ENCODE assay signal across 9 cellular contexts in the genomic region with DNA sequence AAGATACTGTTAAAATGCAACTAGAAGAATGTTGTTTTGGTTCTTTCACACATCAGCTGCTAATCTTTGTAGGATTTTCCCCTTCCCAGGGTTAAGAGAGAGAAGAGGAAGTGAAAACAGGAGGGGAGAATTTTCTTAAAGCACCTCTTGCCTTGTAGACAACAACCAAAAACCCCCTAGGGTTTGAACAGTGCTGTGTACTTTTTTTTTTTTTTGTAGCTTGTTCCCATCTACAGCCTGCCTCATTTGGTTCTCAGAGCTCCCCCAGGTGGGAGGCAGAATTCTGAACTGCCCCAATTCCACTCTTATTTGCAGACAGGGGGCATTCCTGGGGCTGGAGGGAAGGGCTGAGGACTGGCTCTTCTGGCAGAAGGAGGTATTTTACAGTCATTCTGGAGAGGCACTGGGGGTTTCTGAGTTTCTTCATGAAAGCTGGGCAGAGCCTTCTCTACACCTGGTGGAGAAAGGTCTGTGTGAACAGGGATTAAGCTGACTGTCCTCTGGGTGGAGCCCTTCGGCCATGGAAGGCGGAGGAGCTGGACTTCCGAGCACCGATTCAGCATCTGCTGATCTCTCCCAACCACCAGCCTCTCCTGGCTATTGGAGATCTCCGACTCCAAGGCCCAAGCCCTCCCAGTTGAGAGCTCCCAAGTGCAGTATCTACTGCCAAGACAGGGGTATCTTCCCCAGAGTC. TPM values are rescaled to one million over a fixed set of nuclear protein-coding genes. Genes with fewer than 3 reads are reported as not detected.
DNase-seq lines count a peak whose midpoint lies in the region; ATAC-seq and TF ChIP-seq lines count a peak whose summit lies in the region.
"Had no signal": no experiment of that assay in that cellular context is flagged by ENCODE, and none has a peak within 500 bp of the region (broad histone marks: within the 10 kb centered on the region; RNA-seq: fewer than 3 reads in every experiment).

No MANE protein-coding gene starts in this region.

- peaks cover 71% of the 10 kb centered on the region for H3K4me1 Mint-ChIP-seq in activated T-cell treated with anti-CD3 and anti-CD28 coated beads, Interleukin-2, amount 50 U/mL, for 4 hours (ENCODE audit: low read depth)

- DNase-seq in CD1c-positive myeloid dendritic cell (ENCODE audit: extremely low spot score): peak; percentile 45
- peak; percentile 9 for DNase-seq in NCI-H2196 treated with DMSO at 0.1 percent for 48 hours (lab: John Stamatoyannopoulos, UW; ENCODE audit: unreplicated experiment)
- DNase-seq in activated T-cell treated with anti-CD3 and anti-CD28 coated beads, Interleukin-2, amount 50 U/mL, for 4 hours: peak; percentile 43
- peak in 1 of 5 donors; percentile 39 for DNase-seq in heart left ventricle
- no peak for DNase-seq in spleen
- no peak for DNase-seq in Ammon's horn (ENCODE audit: low spot score)

- TF ChIP-seq CTCF in heart left ventricle (IDR thresholded peaks at IDR 0.05) (peak in 9 of 12 donors; percentile 7 to 42 (median 24)), spleen (IDR thresholded peaks at IDR 0.05 in 8 of 11, conservative IDR thresholded peaks at IDR 0.05 in 3 of 11) (peak in 10 of 11 experiments; percentile 16 to 56 (median 40))

- peak; percentile 55 for ATAC-seq in GM18505 (IDR thresholded peaks at IDR 0.05; ENCODE audit: unreplicated experiment)
- peak; percentile 78 for ATAC-seq in HG02759 (IDR thresholded peaks at IDR 0.05; ENCODE audit: unreplicated experiment)
- ATAC-seq in activated T-cell treated with anti-CD3 and anti-CD28 coated beads, Interleukin-2, amount 50 U/mL, for 4 hours: peak; percentile 36
- peak in 2 of 4 donors; percentile 43 to 45 for ATAC-seq in heart left ventricle

- 28 to 41% (median 35%) methylated on average over 5 of the region's 5 CpGs for WGBS in heart left ventricle, 4 donors
- WGBS in spleen, 5 donors: 46 to 64% (median 50%) methylated on average over 1 to 5 of the region's 5 CpGs

- H3K27ac ChIP-seq in heart left ventricle (peak overlapping the region in 1 of 12 donors; percentile 32), spleen (peak overlapping the region; percentile 21 to 88 (median 69))

- no peaks in the 10 kb centered on the region for H3K27me3 Mint-ChIP-seq in activated T-cell treated with anti-CD3 and anti-CD28 coated beads, Interleukin-2, amount 50 U/mL, for 4 hours (ENCODE audit: low read depth)

- no peaks in the 10 kb centered on the region for H3K9me3 Mint-ChIP-seq in activated T-cell treated with anti-CD3 and anti-CD28 coated beads, Interleukin-2, amount 50 U/mL, for 4 hours

- H3K4me3 Mint-ChIP-seq in activated T-cell treated with anti-CD3 and anti-CD28 coated beads, Interleukin-2, amount 50 U/mL, for 4 hours: peak overlapping the region; percentile 53

- no peak for TF ChIP-seq POLR2A in GM18505 (IDR thresholded peaks at IDR 0.05; ENCODE audit: borderline replicate concordance, extremely low read depth, insufficient read depth, insufficient read length)
- TF ChIP-seq POLR2A in heart left ventricle (IDR thresholded peaks at IDR 0.05): no peak
- no peak for TF ChIP-seq POLR2A in spleen (IDR thresholded peaks at IDR 0.05)

- H3K36me3 Mint-ChIP-seq in activated T-cell treated with anti-CD3 and anti-CD28 coated beads, Interleukin-2, amount 50 U/mL, for 4 hours (ENCODE audit: insufficient read depth): no peaks in the 10 kb centered on the region

- intact Hi-C loops in heart left ventricle (cut with DNase I): loop anchor here in 7 of 10 donors (5.0 to 10.0 kb wide), 4 partner anchors 177 to 1049 kb away; partner anchors contain the start of gene KRT28 (in 1 of the 7)
- intact Hi-C loops in spleen (cut with DNase I; ENCODE audit: low total_unique reads): no loop called here

- H3K27me3 ChIP-seq in heart left ventricle: peaks cover 0 to 47% (median 4%) of the 10 kb centered on the region in 9 donors
- H3K27me3 ChIP-seq in spleen (replicated peaks in 1 of 7): no peaks in the 10 kb centered on the region

- H3K36me3 ChIP-seq in heart left ventricle: no peaks in the 10 kb centered on the region
- H3K36me3 ChIP-seq in spleen: no peaks in the 10 kb centered on the region

- H3K4me3 ChIP-seq in heart left ventricle (no peak overlapping the region), spleen (peak overlapping the region in 1 of 8 donors; percentile 42)

- H3K4me1 ChIP-seq in heart left ventricle (peaks cover 0 to 25% (median 0%) of the 10 kb centered on the region in 12 donors), spleen (peaks cover 18 to 86% (median 40%) of the 10 kb centered on the region in 6 donors)

- no peaks in the 10 kb centered on the region for H3K9me3 ChIP-seq in heart left ventricle
- H3K9me3 ChIP-seq in spleen: no peaks in the 10 kb centered on the region

RNA-seq across cellular contexts. Expression of gene SMARCE1, which starts 32.2 kb away (rescaled TPM):
- total RNA-seq in activated T-cell treated with anti-CD3 and anti-CD28 coated beads, Interleukin-2, amount 50 U/mL, for 4 hours: 100 to 1,000 TPM; 105 to 117 (median 106) TPM
- 10 to 100 TPM; 51.8 to 88.0 (median 59.4) TPM for total RNA-seq in heart left ventricle
- 10 to 100 TPM; 38.6 to 60.9 TPM for polyA plus RNA-seq in heart left ventricle
- total RNA-seq in spleen: 100 to 1,000 TPM in 4 of 7 donors, 10 to 100 TPM in 3; 76.3 to 126 (median 102) TPM
- 10 to 100 TPM; 74.2 to 79.6 (median 79.1) TPM for polyA plus RNA-seq in spleen

RNA-seq across cellular contexts. Expression of gene KRT222, which starts 49.5 kb away (rescaled TPM):
- total RNA-seq in activated T-cell treated with anti-CD3 and anti-CD28 coated beads, Interleukin-2, amount 50 U/mL, for 4 hours: not detected
- total RNA-seq in heart left ventricle (1 to 10 TPM in 1 of 9 donors, under 1 TPM in 4, not detected in 4; 0.25 to 1.3 (median 0.96) TPM), spleen (10 to 100 TPM in 2 of 7 donors, 1 to 10 TPM in 5; 3.4 to 13.7 (median 5.3) TPM)
- polyA plus RNA-seq in heart left ventricle (not detected), spleen (1 to 10 TPM; 2.2 to 6.2 (median 3.8) TPM)
- total RNA-seq: T-helper 2 cell treated with Interferon-gamma antibody and Interleukin-4, amounts not matched to agents 100 ng/mL and 5 ng/mL, for 36 hours had no signal

RNA-seq across cellular contexts. Expression of gene CCR7, which starts 50.2 kb away (rescaled TPM):
- 100 to 1,000 TPM in 2 of 3 donors, 10 to 100 TPM in 1; 77.3 to 109 (median 108) TPM for total RNA-seq in activated T-cell treated with anti-CD3 and anti-CD28 coated beads, Interleukin-2, amount 50 U/mL, for 4 hours
- 1 to 10 TPM in 1 of 9 donors, under 1 TPM in 5, not detected in 3; 0.09 to 2.2 (median 0.23) TPM for total RNA-seq in heart left ventricle
- polyA plus RNA-seq in heart left ventricle: under 1 TPM; 0.15 to 0.35 TPM
- total RNA-seq in spleen: 10 to 100 TPM; 31.9 to 77.4 (median 49.9) TPM
- polyA plus RNA-seq in spleen: 10 to 100 TPM; 29.0 to 79.1 (median 63.5) TPM

Comparison
In these comparisons a context has a peak if more than half of its experiments do, and no peak if none do; other contexts are left out.
1. DNase-seq: peak in CD1c-positive myeloid dendritic cell (single experiment), NCI-H2196 treated with DMSO at 0.1 percent for 48 hours (single experiment) and activated T-cell treated with anti-CD3 and anti-CD28 coated beads, Interleukin-2, amount 50 U/mL, for 4 hours (single experiment); none in spleen (single experiment) and Ammon's horn (single experiment).
2. RNA of gene CCR7, which starts 50.2 kb away (total RNA-seq): 77.3 to 109 TPM in activated T-cell treated with anti-CD3 and anti-CD28 coated beads, Interleukin-2, amount 50 U/mL, for 4 hours and 31.9 to 77.4 TPM in spleen; 0.09 to 2.2 TPM in heart left ventricle; every median in the first group is over 10 times any median in the second.